Comparison of ENCODE assay signal across 8 cellular contexts in the genomic region with DNA sequence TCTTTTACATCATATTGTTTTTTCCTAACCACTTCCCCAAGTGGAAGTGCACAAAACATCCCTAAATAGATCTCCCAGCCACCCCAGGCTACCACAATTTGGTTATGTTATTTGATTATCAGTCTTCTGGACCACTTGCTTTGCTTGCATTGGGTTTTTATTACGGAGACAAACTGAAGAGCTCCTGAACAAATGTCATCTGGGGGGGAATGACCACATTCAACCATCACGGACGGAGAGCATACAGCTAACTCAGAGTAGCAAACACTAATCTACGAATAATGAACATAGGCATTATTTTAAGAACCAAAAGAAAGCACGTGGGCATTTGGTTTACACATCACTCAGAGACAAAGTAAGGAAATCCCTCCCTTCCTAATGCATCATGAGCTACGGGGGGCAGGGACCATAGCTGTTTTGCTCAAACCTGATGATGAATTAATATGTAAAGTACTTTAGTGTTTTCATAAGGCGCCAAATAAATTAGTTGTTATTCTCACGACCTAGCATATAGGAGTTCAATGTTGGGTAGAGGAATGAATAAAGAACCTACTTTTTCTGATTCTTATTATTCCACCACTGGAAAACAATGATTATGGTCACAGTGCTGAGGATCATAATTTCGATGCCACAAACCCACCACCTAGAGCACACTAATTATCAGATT.
DNase-seq lines count a peak whose midpoint lies in the region; ATAC-seq and TF ChIP-seq lines count a peak whose summit lies in the region.

No MANE protein-coding gene starts in this region.

- H3K9me3 ChIP-seq in DND-41 (ENCODE audit: insufficient read depth, low read length, severe bottlenecking) (no peaks in the 10 kb centered on the region), adipocyte (ENCODE audit: control insufficient read depth, low read length) (no peaks in the 10 kb centered on the region), iPS-15b (ENCODE audit: control insufficient read depth, insufficient read depth, low read length) (no peaks in the 10 kb centered on the region)

- no peak for DNase-seq in DND-41
- peak; percentile 44 for DNase-seq in KBM-7
- peak; percentile 49 for DNase-seq in adipocyte (ENCODE audit: low read depth)
- DNase-seq in SHP77 treated with DMSO at 0.1 percent for 48 hours (lab: John Stamatoyannopoulos, UW) = no peak
- no peak for DNase-seq in stimulated activated CD4-positive, alpha-beta T cell treated with anti-CD3 and anti-CD28 coated beads, Interleukin-12 subunit alpha, Interleukin-12 subunit beta, amount 100 ng/mL, for 4 hours
- no peak for DNase-seq in retina

- no peaks in the 10 kb centered on the region for H3K9me3 Mint-ChIP-seq in stimulated activated memory B cell treated with anti-CD40 and anti-IgM and Interleukin-4, amounts not matched to agents 10 μg/mL and 1 μg/mL and 100 μg/mL, for 72 hours

- no peak for TF ChIP-seq CTCF in DND-41 (IDR thresholded peaks at IDR 0.05; ENCODE audit: borderline replicate concordance, extremely low read depth, low read length, poor library complexity, severe bottlenecking)

- peaks cover 42% of the 10 kb centered on the region for H3K4me1 ChIP-seq in DND-41 (ENCODE audit: insufficient read depth, low read length)
- peaks cover 6% of the 10 kb centered on the region for H3K4me1 ChIP-seq in adipocyte (ENCODE audit: control insufficient read depth, insufficient read depth, low read length)
- H3K4me1 ChIP-seq in iPS-15b (ENCODE audit: control insufficient read depth, insufficient read depth, low read length) = peaks cover 5% of the 10 kb centered on the region

- H3K27me3 Mint-ChIP-seq in stimulated activated memory B cell treated with anti-CD40 and anti-IgM and Interleukin-4, amounts not matched to agents 10 μg/mL and 1 μg/mL and 100 μg/mL, for 72 hours = no peaks in the 10 kb centered on the region

- H4K20me1 ChIP-seq in DND-41 (ENCODE audit: insufficient read depth, low read length) = no peaks in the 10 kb centered on the region

- no peak; the same call in 2 of the 3 replicates for ATAC-seq in DND-41 (ENCODE audit: insufficient read depth, low read depth)
- peak; percentile 22 for ATAC-seq in stimulated activated memory B cell treated with anti-CD40 and anti-IgM and Interleukin-4, amounts not matched to agents 10 μg/mL and 1 μg/mL and 100 μg/mL, for 72 hours

- H3K4me1 Mint-ChIP-seq in stimulated activated memory B cell treated with anti-CD40 and anti-IgM and Interleukin-4, amounts not matched to agents 10 μg/mL and 1 μg/mL and 100 μg/mL, for 72 hours = peaks cover 54% of the 10 kb centered on the region

- in situ Hi-C loops in KBM-7 (cut with MboI; ENCODE audit: low pct_unique_long_range_greater_than_20kb, low sequenced_read_pairs) = no loop called here

- peak overlapping the region; percentile 78 for H3K9ac ChIP-seq in DND-41 (ENCODE audit: low read depth, low read length)
- H3K9ac ChIP-seq in adipocyte (ENCODE audit: low read length) = peak overlapping the region; percentile 71
- no peak overlapping the region for H3K9ac ChIP-seq in iPS-15b (ENCODE audit: low read depth, low read length)

- H3K4me2 ChIP-seq in DND-41 (ENCODE audit: insufficient read depth, low read length) = peak overlapping the region; percentile 73

- peaks cover under 1% of the 10 kb centered on the region; the same call in 1 of the 2 replicates for H3K36me3 ChIP-seq in DND-41 (ENCODE audit: insufficient read depth, low read length)
- H3K36me3 ChIP-seq in adipocyte (ENCODE audit: control insufficient read depth, insufficient read depth, low read length, severe bottlenecking) = no peaks in the 10 kb centered on the region
- no peaks in the 10 kb centered on the region for H3K36me3 ChIP-seq in iPS-15b (ENCODE audit: control insufficient read depth, insufficient read depth, low read length)

- H3K36me3 Mint-ChIP-seq in stimulated activated memory B cell treated with anti-CD40 and anti-IgM and Interleukin-4, amounts not matched to agents 10 μg/mL and 1 μg/mL and 100 μg/mL, for 72 hours = no peaks in the 10 kb centered on the region

- H3K27ac Mint-ChIP-seq in stimulated activated memory B cell treated with anti-CD40 and anti-IgM and Interleukin-4, amounts not matched to agents 10 μg/mL and 1 μg/mL and 100 μg/mL, for 72 hours = peak overlapping the region; percentile 85

- H3K27me3 ChIP-seq in DND-41 (ENCODE audit: insufficient read depth, low read length, poor library complexity) (no peaks in the 10 kb centered on the region), adipocyte (replicated peaks; ENCODE audit: control insufficient read depth, insufficient read depth, low read length) (no peaks in the 10 kb centered on the region), iPS-15b (ENCODE audit: control insufficient read depth, insufficient read depth, low read length) (no peaks in the 10 kb centered on the region)

- H3K79me2 ChIP-seq in DND-41 (ENCODE audit: insufficient read depth, low read length) = peaks cover 12% of the 10 kb centered on the region

- H2AFZ ChIP-seq in DND-41 (ENCODE audit: low read depth, low read length) = peak overlapping the region; percentile 83

- H3K4me3 ChIP-seq in DND-41 (ENCODE audit: low read depth in 1 of 2, low read length in 2 of 2) (peak overlapping the region; percentile 32 to 64; a peak in 3 of 4 replicates), adipocyte (ENCODE audit: low read length) (peak overlapping the region; percentile 80), iPS-15b (ENCODE audit: low read depth, low read length) (peak overlapping the region; percentile 43)

- peak overlapping the region; percentile 80 for H3K4me3 Mint-ChIP-seq in stimulated activated memory B cell treated with anti-CD40 and anti-IgM and Interleukin-4, amounts not matched to agents 10 μg/mL and 1 μg/mL and 100 μg/mL, for 72 hours

- peak overlapping the region; percentile 67 for H3K27ac ChIP-seq in DND-41 (ENCODE audit: low read length)

Comparison
In these comparisons a context has a peak if more than half of its experiments do, and no peak if none do; other contexts are left out.
1. DNase-seq: peak in KBM-7 (single experiment) and adipocyte (single experiment); none in DND-41 (single experiment), SHP77 treated with DMSO at 0.1 percent for 48 hours (single experiment), stimulated activated CD4-positive, alpha-beta T cell treated with anti-CD3 and anti-CD28 coated beads, Interleukin-12 subunit alpha, Interleukin-12 subunit beta, amount 100 ng/mL, for 4 hours (single experiment) and retina (single experiment).
2. Peak in every context shown above with its lines, with median percentiles within 50 percentile points of each other: H3K4me3 ChIP-seq.